ENCODE assay signal across 4 cellular contexts in genomic region chr13:113382542-113382941, GRCh38. TPM values are rescaled to one million over a fixed set of nuclear protein-coding genes. Genes with fewer than 3 reads are reported as not detected.
"Had no signal": no experiment of that assay in that cellular context is flagged by ENCODE, and none has a peak within 500 bp of the region (broad histone marks: within the 10 kb centered on the region; RNA-seq: fewer than 3 reads in every experiment).

No MANE protein-coding gene starts in this region.

RNA-seq across cellular contexts. Expression of gene GRTP1, which starts 18.6 kb away (rescaled TPM):
- total RNA-seq: activated naive CD8-positive, alpha-beta T cell treated with anti-CD3 and anti-CD28 coated beads for 36 hours; activated naive CD8-positive, alpha-beta T cell treated with anti-CD3 and anti-CD28 coated beads, Interleukin-2, amount 10 ng/mL, durations not matched to agents 7 days and 5 days; activated T-helper 1 cell treated with anti-CD3 and anti-CD28 coated beads, Interleukin-12 subunit alpha, Interleukin-12 subunit beta, Interleukin-2, Interleukin-4 antibody, amounts not matched to agents 30 ng/mL and 10 ng/mL and 1 ng/mL, durations not matched to agents 14 hours and 24 hours and 36 hours; activated T-helper 2 cell treated with anti-CD3 and anti-CD28 coated beads, Interferon-gamma antibody, Interleukin-2, Interleukin-4, amounts not matched to agents 10 μg/mL and 5 μg/mL and 100 μg/mL, durations not matched to agents 14 hours and 24 hours and 36 hours had no signal
